In genomic region chr3:13110678-13111116, GRCh38 we compare ENCODE assay signal across 8 cellular contexts. TPM values are rescaled to one million over a fixed set of nuclear protein-coding genes. Genes with fewer than 3 reads are reported as not detected.
A peak's percentile ranks its signal among the peaks of the same experiment; 100 is the strongest.
DNase-seq lines count a peak whose midpoint lies in the region; ATAC-seq and TF ChIP-seq lines count a peak whose summit lies in the region.

No MANE protein-coding gene starts in this region.

- no peaks in the 10 kb centered on the region for H3K9me3 Mint-ChIP-seq in CD4-positive, alpha-beta T cell

- peak overlapping the region in 1 of 2 experiments; percentile 19 for H3K14ac ChIP-seq in mesenchymal stem cell (ENCODE audit: low read length in 2 of 2)

- no peak overlapping the region for H3K4ac ChIP-seq in mesenchymal stem cell (ENCODE audit: low read depth in 1 of 2, low read length in 2 of 2)

- H3K27me3 ChIP-seq in CD4-positive, alpha-beta T cell (ENCODE audit: control insufficient read depth, insufficient read depth, low read length), result no peaks in the 10 kb centered on the region
- H3K27me3 ChIP-seq in WERI-Rb-1 (ENCODE audit: insufficient read depth, low read depth, severe bottlenecking) (no peaks in the 10 kb centered on the region), mesenchymal stem cell (ENCODE audit: control insufficient read depth in 1 of 2, insufficient read depth in 1 of 2, low read length in 2 of 2) (peaks cover 33 to 62% of the 10 kb centered on the region in 2 experiments), sigmoid colon (peaks cover 2 to 28% (median 9%) of the 10 kb centered on the region in 3 donors)

- H2BK120ac ChIP-seq in mesenchymal stem cell (ENCODE audit: low read depth, low read length), result no peak overlapping the region

- TF ChIP-seq CTCF in CD4-positive, alpha-beta T cell (IDR thresholded peaks at IDR 0.05), result no peak
- TF ChIP-seq CTCF in WERI-Rb-1 (IDR thresholded peaks at IDR 0.05; ENCODE audit: low read depth, low read length), result no peak
- no peak for TF ChIP-seq CTCF in omental fat pad (IDR thresholded peaks at IDR 0.05)
- no peak for TF ChIP-seq CTCF in sigmoid colon (IDR thresholded peaks at IDR 0.05)

- peaks cover 12% of the 10 kb centered on the region for H3K4me1 Mint-ChIP-seq in CD4-positive, alpha-beta T cell (ENCODE audit: low read depth)

- no peak for TF ChIP-seq POLR2A in sigmoid colon (IDR thresholded peaks at IDR 0.05)

- no peak overlapping the region for H2BK5ac ChIP-seq in mesenchymal stem cell (ENCODE audit: low read depth, low read length, poor library complexity, severe bottlenecking)

- intact Hi-C loops in CD4-positive, alpha-beta T cell (cut with DNase I, micrococcal nuclease), result no loop called here
- intact Hi-C loops in sigmoid colon (cut with DNase I), result no loop called here

- H4K91ac ChIP-seq in mesenchymal stem cell (ENCODE audit: low read length), result no peak overlapping the region

- no peaks in the 10 kb centered on the region for H3K79me1 ChIP-seq in mesenchymal stem cell (replicated peaks; ENCODE audit: low read length, poor library complexity, severe bottlenecking)

- H3K18ac ChIP-seq in mesenchymal stem cell (ENCODE audit: low read depth in 1 of 2, low read length in 2 of 2), result peak overlapping the region; percentile 28 to 71

- ATAC-seq in CD4-positive, alpha-beta T cell (ENCODE audit: poor library complexity), result peak; percentile 89
- ATAC-seq in GM18519 (IDR thresholded peaks at IDR 0.05; ENCODE audit: low FRiP score, unreplicated experiment) (peak; percentile 45), HG03095 (IDR thresholded peaks at IDR 0.05; ENCODE audit: unreplicated experiment) (peak; percentile 75), omental fat pad (ENCODE audit: low FRiP score) (no peak)

- H3K4me3 Mint-ChIP-seq in CD4-positive, alpha-beta T cell, result peak overlapping the region; percentile 8

- POLR2A ChIA-PET in CD4-positive, alpha-beta T cell (lab: Charles Lee), result interaction anchor here (0.6 to 1.2 kb wide), 3 partner anchors 314 to 350 kb away, joined by 3 to 6 read pairs (median 3); partner anchors contain the start of gene CAND2

- H3K4me2 ChIP-seq in mesenchymal stem cell (ENCODE audit: low read length, poor library complexity, severe bottlenecking), result no peak overlapping the region

- H2BK15ac ChIP-seq in mesenchymal stem cell (ENCODE audit: low read depth, poor library complexity, severe bottlenecking), result no peak overlapping the region

- CTCF ChIA-PET in CD4-positive, alpha-beta T cell (lab: Charles Lee), result no interaction called here

- no peak overlapping the region for H2AK5ac ChIP-seq in mesenchymal stem cell (ENCODE audit: low read length, severe bottlenecking)

- peaks cover 16% of the 10 kb centered on the region for H3K4me1 ChIP-seq in mesenchymal stem cell (ENCODE audit: control insufficient read depth, insufficient read depth, low read depth, low read length)
- no peaks in the 10 kb centered on the region for H3K4me1 ChIP-seq in sigmoid colon

- H2BK12ac ChIP-seq in mesenchymal stem cell (ENCODE audit: low read length in 2 of 2), result peak overlapping the region; percentile 5 to 77

- no peaks in the 10 kb centered on the region for H3K9me3 ChIP-seq in CD4-positive, alpha-beta T cell (ENCODE audit: control insufficient read depth, low read length)
- H3K9me3 ChIP-seq in WERI-Rb-1 (ENCODE audit: severe bottlenecking) (no peaks in the 10 kb centered on the region), mesenchymal stem cell (ENCODE audit: control insufficient read depth, low read length) (no peaks in the 10 kb centered on the region), sigmoid colon (no peaks in the 10 kb centered on the region)

- H3K36me3 ChIP-seq in WERI-Rb-1, result no peaks in the 10 kb centered on the region; the same call in 1 of the 2 replicates
- no peaks in the 10 kb centered on the region for H3K36me3 ChIP-seq in mesenchymal stem cell (ENCODE audit: control insufficient read depth in 1 of 2, insufficient read depth in 2 of 2, low read depth in 1 of 2, low read length in 2 of 2)
- H3K36me3 ChIP-seq in sigmoid colon, result no peaks in the 10 kb centered on the region

- H3K27me3 Mint-ChIP-seq in CD4-positive, alpha-beta T cell, result no peaks in the 10 kb centered on the region

- H3K27ac Mint-ChIP-seq in CD4-positive, alpha-beta T cell, result peak overlapping the region; percentile 81

- peak overlapping the region; percentile 5 for H3K4me3 ChIP-seq in WERI-Rb-1 (ENCODE audit: low read depth, low read length)
- H3K4me3 ChIP-seq in mesenchymal stem cell (ENCODE audit: insufficient read depth in 1 of 2, low read depth in 1 of 2, low read length in 2 of 2), result no peak overlapping the region
- no peak overlapping the region for H3K4me3 ChIP-seq in sigmoid colon

- H3K27ac ChIP-seq in CD4-positive, alpha-beta T cell (ENCODE audit: low read depth, low read length), result no peak overlapping the region
- H3K27ac ChIP-seq in WERI-Rb-1, result peak overlapping the region; percentile 97
- H3K27ac ChIP-seq in mesenchymal stem cell (ENCODE audit: low read length, poor library complexity, severe bottlenecking), result no peak overlapping the region
- H3K27ac ChIP-seq in sigmoid colon, result no peak overlapping the region

- 8% methylated on average over 8 of the region's 8 CpGs for WGBS in mesenchymal stem cell
- 11 to 12% methylated on average over 8 of the region's 8 CpGs for WGBS in sigmoid colon, 2 donors

- no peaks in the 10 kb centered on the region for H3K36me3 Mint-ChIP-seq in CD4-positive, alpha-beta T cell (ENCODE audit: low read depth)

- H2AFZ ChIP-seq in mesenchymal stem cell (ENCODE audit: low read depth, low read length), result no peak overlapping the region

- TF ChIP-seq EP300 in sigmoid colon (IDR thresholded peaks at IDR 0.05), result no peak

- DNase-seq in CD4-positive, alpha-beta T cell, result peak in 7 of 10 experiments; percentile 5 to 35 (median 8)
- DNase-seq in WERI-Rb-1 (peak; percentile 95), mesenchymal stem cell (peak; percentile 65), omental fat pad (ENCODE audit: low spot score) (no peak), sigmoid colon (no peak), NCI-H1105 (lab: John Stamatoyannopoulos, UW) (no peak)

- no peak overlapping the region for H3K9ac ChIP-seq in mesenchymal stem cell (ENCODE audit: low read length)

- H3K23ac ChIP-seq in mesenchymal stem cell (ENCODE audit: low read length in 2 of 2), result no peak overlapping the region

- peak overlapping the region; percentile 35 for H4K8ac ChIP-seq in mesenchymal stem cell (ENCODE audit: low read length)

RNA-seq across cellular contexts. Expression of gene IQSEC1, which starts 37.5 kb away (rescaled TPM):
- 100 to 1,000 TPM; 102 to 108 TPM for total RNA-seq in CD4-positive, alpha-beta T cell
- 17.8 TPM for polyA plus RNA-seq in mesenchymal stem cell (2013, experiment 1 of 2)
- 17.1 TPM for polyA plus RNA-seq in mesenchymal stem cell (2013, experiment 2 of 2)
- total RNA-seq in omental fat pad (10 to 100 TPM; 33.6 to 72.0 (median 55.9) TPM), sigmoid colon (10 to 100 TPM; 23.9 to 39.1 (median 26.2) TPM)
- 10 to 100 TPM in 1 of 3 donors, 1 to 10 TPM in 2; 2.5 to 20.7 (median 4.2) TPM for polyA plus RNA-seq in sigmoid colon

Comparison
In these comparisons a context has a peak if more than half of its experiments do, and no peak if none do; other contexts are left out.
1. DNase-seq: peak in CD4-positive, alpha-beta T cell (7 of 10), WERI-Rb-1 (single experiment) and mesenchymal stem cell (single experiment); none in omental fat pad (single experiment), sigmoid colon (single experiment) and NCI-H1105 (single experiment).